ENCODE assay signal across 19 cellular contexts in the genomic region with DNA sequence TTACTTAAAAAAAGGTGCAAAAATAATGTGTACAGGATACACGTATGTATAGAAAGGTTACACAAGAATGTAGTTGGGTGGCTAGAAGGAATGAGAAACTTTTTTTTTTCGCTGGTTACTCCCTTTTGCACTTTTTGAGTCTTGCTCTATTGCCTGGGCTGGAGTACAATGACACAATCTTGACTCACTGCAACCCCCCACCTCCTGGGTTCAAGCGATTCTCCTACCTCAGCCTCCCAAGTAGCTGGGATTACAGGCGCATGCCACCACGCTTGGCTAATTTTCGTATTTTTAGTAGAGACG. TPM values are rescaled to one million over a fixed set of nuclear protein-coding genes. Genes with fewer than 3 reads are reported as not detected.
DNase-seq lines count a peak whose midpoint lies in the region; ATAC-seq, FAIRE-seq and TF ChIP-seq lines count a peak whose summit lies in the region.
"Had no signal": no experiment of that assay in that cellular context is flagged by ENCODE, and none has a peak within 500 bp of the region (broad histone marks: within the 10 kb centered on the region; RNA-seq: fewer than 3 reads in every experiment).

No MANE protein-coding gene starts in this region.

- H3K9me2 ChIP-seq in GM23338 (ENCODE audit: insufficient read depth), result no peaks in the 10 kb centered on the region

- no peak overlapping the region for H3K9ac ChIP-seq in keratinocyte (ENCODE audit: control insufficient read depth, extremely low read depth, insufficient read depth, low read length)

- H3K36me3 ChIP-seq in ACC112 (ENCODE audit: insufficient read depth, low read length), result peaks cover 9% of the 10 kb centered on the region
- no peaks in the 10 kb centered on the region for H3K36me3 ChIP-seq in GM23338 (ENCODE audit: insufficient read depth)
- H3K36me3 ChIP-seq in RWPE2 (ENCODE audit: low read depth), result peaks cover 33% of the 10 kb centered on the region
- peaks cover 0 to 12% of the 10 kb centered on the region in 2 experiments for H3K36me3 ChIP-seq in keratinocyte (ENCODE audit: control insufficient read depth in 2 of 2, extremely low read depth in 1 of 2, insufficient read depth in 2 of 2, low read length in 2 of 2)
- peaks cover 4 to 36% (median 11%) of the 10 kb centered on the region in 4 donors for H3K36me3 ChIP-seq in stomach

- no peak for FAIRE-seq in keratinocyte (lab: Jason Lieb, UNC)
- FAIRE-seq: D721Med, GM12892, GM18507, K562 had no signal

- WGBS in stomach, 5 donors, result 85 to 95% (median 94%) methylated on average over 7 of the region's 7 CpGs

- dilution Hi-C loops in keratinocyte (cut with MboI; ENCODE audit: extremely low pct_ligation_motif_present, low sequenced_read_pairs), result no loop called here

- H3K79me2 ChIP-seq in ACC112 (ENCODE audit: control insufficient read depth, insufficient read depth, low read length, unreplicated experiment) (peaks cover 56% of the 10 kb centered on the region), GM23338 (replicated peaks; ENCODE audit: insufficient read depth) (peaks cover 100% of the 10 kb centered on the region), keratinocyte (ENCODE audit: control insufficient read depth, insufficient read depth, low read length) (peaks cover 73% of the 10 kb centered on the region)

- no peak for DNase-seq in GM23338 (ENCODE audit: low spot score)
- DNase-seq in RWPE2 (ENCODE audit: low spot score), result no peak
- DNase-seq in keratinocyte (ENCODE audit: low read depth, low spot score), result peak; percentile 35
- no peak for DNase-seq in NCI-H2196 (lab: John Stamatoyannopoulos, UW; ENCODE audit: unreplicated experiment)
- no peak for DNase-seq in stomach
- no peak for DNase-seq in NCI-H226
- DNase-seq: C1 segment of cervical spinal cord, GOT3, NCI-H1417 treated with DMSO at 0.1 percent for 48 hours, NCI-H187 treated with DMSO at 0.1 percent for 48 hours, NCI-H345, NCI-H524 treated with DMSO at 0.1 percent for 48 hours, PC-9 had no signal

- H3K36me3 Mint-ChIP-seq in GM23338 (ENCODE audit: low read depth), result peaks cover 20% of the 10 kb centered on the region

- no peak for TF ChIP-seq EP300 in stomach (IDR thresholded peaks at IDR 0.05)

- H3K27ac Mint-ChIP-seq in GM23338, result no peak overlapping the region

- H3K27ac ChIP-seq in ACC112 (ENCODE audit: low read depth, low read length) (0 out of 2 replicates have a peak overlapping the region, but pooled peaks have one; percentile 6), GM23338 (ENCODE audit: low read depth) (0 out of 2 replicates have a peak overlapping the region, but pooled peaks have one; percentile 10), RWPE2 (ENCODE audit: poor library complexity, severe bottlenecking) (peak overlapping the region; percentile 65), keratinocyte (ENCODE audit: control insufficient read depth, insufficient read depth, low read length) (peak overlapping the region; percentile 76), stomach (no peak overlapping the region)
- H3K27ac ChIP-seq: PC-9, SJSA1 had no signal

- H3K4me1 Mint-ChIP-seq in GM23338, result peaks cover 42% of the 10 kb centered on the region

- H3K9me3 ChIP-seq in RWPE2 (ENCODE audit: severe bottlenecking) (no peaks in the 10 kb centered on the region), keratinocyte (ENCODE audit: control insufficient read depth, low read depth, low read length) (peaks cover 2% of the 10 kb centered on the region), stomach (no peaks in the 10 kb centered on the region)

- TF ChIP-seq CTCF in GM23338 (conservative IDR thresholded peaks at IDR 0.05; ENCODE audit: low read depth in 2 of 2) (no peak), RWPE2 (IDR thresholded peaks at IDR 0.05; ENCODE audit: poor library complexity, severe bottlenecking) (no peak), keratinocyte (optimal IDR thresholded peaks at IDR 0.05 in 1 of 3, IDR thresholded peaks at IDR 0.05 in 1 of 3, conservative IDR thresholded peaks at IDR 0.05 in 1 of 3; ENCODE audit: extremely low read depth in 1 of 3, insufficient read depth in 2 of 3, low read length in 3 of 3) (no peak), stomach (IDR thresholded peaks at IDR 0.05) (no peak)

- no peak overlapping the region for H3K4me2 ChIP-seq in GM23338
- H3K4me2 ChIP-seq in keratinocyte (ENCODE audit: control insufficient read depth, extremely low read depth, insufficient read depth, low read depth, low read length), result no peak overlapping the region
- H3K4me2 ChIP-seq: PC-9 had no signal

- H3K27me3 Mint-ChIP-seq in GM23338 (ENCODE audit: insufficient read depth, low read depth, poor library complexity), result peaks cover 5% of the 10 kb centered on the region

- H3K9me1 ChIP-seq in keratinocyte (ENCODE audit: control insufficient read depth, extremely low read depth, insufficient read depth, low read length), result no peaks in the 10 kb centered on the region

- peaks cover 15% of the 10 kb centered on the region for H3K4me1 ChIP-seq in ACC112 (ENCODE audit: control insufficient read depth, insufficient read depth, low read length, unreplicated experiment)
- H3K4me1 ChIP-seq in GM23338 (ENCODE audit: insufficient read depth), result peaks cover 30% of the 10 kb centered on the region
- peaks cover 24% of the 10 kb centered on the region for H3K4me1 ChIP-seq in RWPE2 (ENCODE audit: insufficient read depth, poor library complexity, severe bottlenecking)
- H3K4me1 ChIP-seq in keratinocyte (ENCODE audit: control insufficient read depth, extremely low read depth, insufficient read depth, low read length), result peaks cover 24% of the 10 kb centered on the region
- H3K4me1 ChIP-seq in stomach, result peaks cover 30 to 88% (median 57%) of the 10 kb centered on the region in 4 donors

- no peaks in the 10 kb centered on the region for H3K27me3 ChIP-seq in ACC112 (ENCODE audit: insufficient read depth, low read length)
- H3K27me3 ChIP-seq in GM23338 (ENCODE audit: insufficient read depth), result no peaks in the 10 kb centered on the region
- no peaks in the 10 kb centered on the region for H3K27me3 ChIP-seq in RWPE2 (ENCODE audit: insufficient read depth, poor library complexity, severe bottlenecking)
- no peaks in the 10 kb centered on the region for H3K27me3 ChIP-seq in keratinocyte (ENCODE audit: control insufficient read depth, extremely low read depth, insufficient read depth, low read length)
- H3K27me3 ChIP-seq in stomach, result no peaks in the 10 kb centered on the region
- H3K27me3 ChIP-seq: SJSA1 had no signal

- ATAC-seq in GM23338 (no peak), RWPE2 (ENCODE audit: low read depth) (peak; percentile 14; the same call in 1 of the 3 replicates)
- ATAC-seq: K562 had no signal

- intact Hi-C loops in stomach (cut with DNase I; ENCODE audit: low total_unique reads), result no loop called here

- H2AFZ ChIP-seq in ACC112 (ENCODE audit: low read length, unreplicated experiment) (no peak overlapping the region), GM23338 (no peak overlapping the region), keratinocyte (ENCODE audit: control insufficient read depth, low read length) (no peak overlapping the region)
- H2AFZ ChIP-seq: PC-9 had no signal

- H4K20me1 ChIP-seq in GM23338 (replicated peaks; ENCODE audit: insufficient read depth) (peaks cover 46% of the 10 kb centered on the region), keratinocyte (ENCODE audit: control insufficient read depth, extremely low read depth, insufficient read depth, low read length) (peaks cover 3% of the 10 kb centered on the region)

- H3K4me3 Mint-ChIP-seq in GM23338, result no peak overlapping the region

- H3K4me3 ChIP-seq in ACC112 (ENCODE audit: low read depth, low read length), result no peak overlapping the region
- no peak overlapping the region for H3K4me3 ChIP-seq in GM23338
- H3K4me3 ChIP-seq in RWPE2 (ENCODE audit: severe bottlenecking), result no peak overlapping the region
- H3K4me3 ChIP-seq in keratinocyte (ENCODE audit: control insufficient read depth in 2 of 3, extremely low read depth in 1 of 3, insufficient read depth in 2 of 3, low read depth in 1 of 3, low read length in 3 of 3), result no peak overlapping the region
- no peak overlapping the region for H3K4me3 ChIP-seq in stomach
- H3K4me3 ChIP-seq: K562, PC-9, SJSA1 had no signal

- no peaks in the 10 kb centered on the region; the same call in 1 of the 2 replicates for H3F3A ChIP-seq in GM23338 (replicated peaks; ENCODE audit: low read depth)

- no peak for TF ChIP-seq POLR2A in stomach (IDR thresholded peaks at IDR 0.05)

- H3K9me3 Mint-ChIP-seq in GM23338, result no peaks in the 10 kb centered on the region

TF ChIP-seq in GM23338, 12 proteins besides CTCF, POLR2A, EP300 and RAD21 (continues in another document):
- no peak for TF ChIP-seq EZH2 (IDR thresholded peaks at IDR 0.05; ENCODE audit: low read depth, unreplicated experiment)
- TF ChIP-seq, protein P1, sequence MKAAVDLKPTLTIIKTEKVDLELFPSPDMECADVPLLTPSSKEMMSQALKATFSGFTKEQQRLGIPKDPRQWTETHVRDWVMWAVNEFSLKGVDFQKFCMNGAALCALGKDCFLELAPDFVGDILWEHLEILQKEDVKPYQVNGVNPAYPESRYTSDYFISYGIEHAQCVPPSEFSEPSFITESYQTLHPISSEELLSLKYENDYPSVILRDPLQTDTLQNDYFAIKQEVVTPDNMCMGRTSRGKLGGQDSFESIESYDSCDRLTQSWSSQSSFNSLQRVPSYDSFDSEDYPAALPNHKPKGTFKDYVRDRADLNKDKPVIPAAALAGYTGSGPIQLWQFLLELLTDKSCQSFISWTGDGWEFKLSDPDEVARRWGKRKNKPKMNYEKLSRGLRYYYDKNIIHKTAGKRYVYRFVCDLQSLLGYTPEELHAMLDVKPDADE (IDR thresholded peaks at IDR 0.05), result no peak

RNA-seq across cellular contexts. Expression of gene FBXW11, which starts 15.8 kb away (rescaled TPM):
- 88.0 and 102 TPM in 2 replicates for total RNA-seq in GM23338 (2014; rRNA removed; shearing (Covaris generic))
- polyA plus RNA-seq in GM23338 (2016; fragmentation: Nextera tagmentation; extraction: Ambion mirVana) (45.0 and 49.1 TPM in 2 replicates), keratinocyte (36.5 to 48.4 TPM (median 44.0 TPM) in 3 replicates), stomach (10 to 100 TPM in 2 of 3 donors, 1 to 10 TPM in 1; 9.0 to 29.3 (median 19.9) TPM)
- 26.6 TPM for polyA plus RNA-seq in keratinocyte (2011; ENCODE audit: low read depth)
- 34.3 and 54.3 TPM in 2 replicates for polyA plus RNA-seq in keratinocyte (2011; cell fraction: cytosol; rRNA removed)
- polyA plus RNA-seq in keratinocyte (2011; cell fraction: nucleus; rRNA removed), result 40.9 and 43.3 TPM in 2 replicates
- 28.3 and 28.4 TPM in 2 replicates for polyA plus RNA-seq in keratinocyte (2012; ENCODE audit: low replicate concordance)
- polyA minus RNA-seq in keratinocyte, result 57.7 to 102 TPM (median 100 TPM) in 3 replicates
- 58.7 TPM for polyA minus RNA-seq in keratinocyte (2011; cell fraction: cytosol; rRNA and poly(A)+ RNA removed)
- polyA minus RNA-seq in keratinocyte (2011; cell fraction: nucleus; rRNA and poly(A)+ RNA removed), result 35.9 and 69.2 TPM in 2 replicates
- 100 to 1,000 TPM in 3 of 5 donors, 10 to 100 TPM in 1, 1 to 10 TPM in 1; 4.3 to 117 (median 101) TPM for total RNA-seq in stomach

Comparison
In these comparisons a context has a peak if more than half of its experiments do, and no peak if none do; other contexts are left out.
1. H3K27ac ChIP-seq: peak in ACC112 (single experiment), GM23338 (single experiment), RWPE2 (single experiment) and keratinocyte (single experiment); none in stomach (0 of 5).